8 cellular contexts compared by ENCODE assay signal in genomic region chr6:153312633-153313032, GRCh38.
A peak's percentile ranks its signal among the peaks of the same experiment; 100 is the strongest.
DNase-seq lines count a peak whose midpoint lies in the region; ATAC-seq and TF ChIP-seq lines count a peak whose summit lies in the region.

No MANE protein-coding gene starts in this region.

- H3K36me3 Mint-ChIP-seq in activated CD4-positive, alpha-beta memory T cell treated with anti-CD3 and anti-CD28 coated beads for 36 hours, result no peaks in the 10 kb centered on the region
- H3K36me3 Mint-ChIP-seq in stimulated activated effector memory CD8-positive, alpha-beta T cell treated with anti-CD3 and anti-CD28 coated beads, Interleukin-12 subunit alpha, Interleukin-12 subunit beta, amount 100 ng/mL, for 72 hours, result no peaks in the 10 kb centered on the region

- no TSS peak for BruUV-seq in A673 (replicated peaks; lab: Mats Ljungman, UMichigan)

- POLR2A ChIA-PET in A673 (lab: Charles Lee; ENCODE audit: low non-redundant PET), result interaction anchor here (0.6 kb wide), 1 partner anchor 66 kb away, joined by 3 read pairs; no protein-coding TSS in a partner anchor
- POLR2A ChIA-PET in activated CD4-positive, alpha-beta memory T cell treated with anti-CD3 and anti-CD28 coated beads for 36 hours (lab: Charles Lee), result no interaction called here

- intact Hi-C loops in A673 (cut with micrococcal nuclease; ENCODE audit: unreplicated experiment) (loop anchor here (1.0 to 5.0 kb wide), 4 partner anchors 81 to 645 kb away; partner anchors contain the start of gene RGS17), left ventricle myocardium superior (cut with micrococcal nuclease) (no loop called here)
- intact Hi-C loops in activated CD4-positive, alpha-beta memory T cell treated with anti-CD3 and anti-CD28 coated beads for 36 hours (cut with micrococcal nuclease), result loop anchor here (1.0 to 5.0 kb wide), 2 partner anchors 81 to 280 kb away; no protein-coding TSS in a partner anchor

- DNase-seq in A673 (ENCODE audit: low spot score) (peak; percentile 86), GM12865 (ENCODE audit: low read depth) (peak; percentile 49), NCI-H2171 (lab: John Stamatoyannopoulos, UW) (peak; percentile 15), left ventricle myocardium superior (peak; percentile 44)
- peak; percentile 41 for DNase-seq in activated CD4-positive, alpha-beta memory T cell treated with anti-CD3 and anti-CD28 coated beads for 36 hours
- no peak for DNase-seq in stimulated activated effector memory CD8-positive, alpha-beta T cell treated with anti-CD3 and anti-CD28 coated beads, Interleukin-12 subunit alpha, Interleukin-12 subunit beta, amount 100 ng/mL, for 72 hours (ENCODE audit: low spot score in 2 of 2)

- H3K36me3 ChIP-seq in A673 (ENCODE audit: insufficient read depth, low read length, poor library complexity, severe bottlenecking), result no peaks in the 10 kb centered on the region

- H3K27ac Mint-ChIP-seq in activated CD4-positive, alpha-beta memory T cell treated with anti-CD3 and anti-CD28 coated beads for 36 hours, result no peak overlapping the region
- H3K27ac Mint-ChIP-seq in stimulated activated effector memory CD8-positive, alpha-beta T cell treated with anti-CD3 and anti-CD28 coated beads, Interleukin-12 subunit alpha, Interleukin-12 subunit beta, amount 100 ng/mL, for 72 hours, result no peak overlapping the region

- CTCF ChIA-PET in A673 (lab: Charles Lee), result interaction anchor here (0.6 to 1.2 kb wide), 3 partner anchors 81 to 322 kb away, joined by 3 to 5 read pairs (median 4); no protein-coding TSS in a partner anchor
- CTCF ChIA-PET in activated CD4-positive, alpha-beta memory T cell treated with anti-CD3 and anti-CD28 coated beads for 36 hours (lab: Charles Lee), result interaction anchor here (0.6 kb wide), 1 partner anchor 82 kb away, joined by 3 read pairs; no protein-coding TSS in a partner anchor

- ATAC-seq in HG03097 (IDR thresholded peaks at IDR 0.05; ENCODE audit: low FRiP score, unreplicated experiment) (peak; percentile 67), left ventricle myocardium superior (no peak), GM21825 (IDR thresholded peaks at IDR 0.05; ENCODE audit: unreplicated experiment) (no peak)
- ATAC-seq in stimulated activated effector memory CD8-positive, alpha-beta T cell treated with anti-CD3 and anti-CD28 coated beads, Interleukin-12 subunit alpha, Interleukin-12 subunit beta, amount 100 ng/mL, for 72 hours, result peak; percentile 66

- H3K27ac ChIP-seq in A673 (ENCODE audit: low read depth, low read length, poor library complexity, severe bottlenecking), result peak overlapping the region; percentile 22

- H3K9me3 Mint-ChIP-seq in activated CD4-positive, alpha-beta memory T cell treated with anti-CD3 and anti-CD28 coated beads for 36 hours, result no peaks in the 10 kb centered on the region
- no peaks in the 10 kb centered on the region for H3K9me3 Mint-ChIP-seq in stimulated activated effector memory CD8-positive, alpha-beta T cell treated with anti-CD3 and anti-CD28 coated beads, Interleukin-12 subunit alpha, Interleukin-12 subunit beta, amount 100 ng/mL, for 72 hours

- H3K27me3 ChIP-seq in A673 (replicated peaks; ENCODE audit: insufficient read depth, low read depth, low read length, poor library complexity), result no peaks in the 10 kb centered on the region

- H3K4me3 ChIP-seq in A673 (ENCODE audit: low read depth, low read length, poor library complexity, severe bottlenecking), result no peak overlapping the region
- H3K4me3 ChIP-seq in GM12865 (ENCODE audit: low read depth, low read length), result no peak overlapping the region

- H3K4me1 Mint-ChIP-seq in activated CD4-positive, alpha-beta memory T cell treated with anti-CD3 and anti-CD28 coated beads for 36 hours (ENCODE audit: low read depth), result no peaks in the 10 kb centered on the region
- H3K4me1 Mint-ChIP-seq in stimulated activated effector memory CD8-positive, alpha-beta T cell treated with anti-CD3 and anti-CD28 coated beads, Interleukin-12 subunit alpha, Interleukin-12 subunit beta, amount 100 ng/mL, for 72 hours, result no peaks in the 10 kb centered on the region

- H3K4me3 Mint-ChIP-seq in activated CD4-positive, alpha-beta memory T cell treated with anti-CD3 and anti-CD28 coated beads for 36 hours, result no peak overlapping the region
- H3K4me3 Mint-ChIP-seq in stimulated activated effector memory CD8-positive, alpha-beta T cell treated with anti-CD3 and anti-CD28 coated beads, Interleukin-12 subunit alpha, Interleukin-12 subunit beta, amount 100 ng/mL, for 72 hours, result no peak overlapping the region

- no peaks in the 10 kb centered on the region for H3K27me3 Mint-ChIP-seq in activated CD4-positive, alpha-beta memory T cell treated with anti-CD3 and anti-CD28 coated beads for 36 hours

- no peaks in the 10 kb centered on the region for H3K9me3 ChIP-seq in A673 (ENCODE audit: low read depth, low read length, poor library complexity, severe bottlenecking)

- peaks cover 52% of the 10 kb centered on the region for H3K4me1 ChIP-seq in A673 (ENCODE audit: insufficient read depth, low read length, poor library complexity, severe bottlenecking)

- TF ChIP-seq CTCF in A673 (conservative IDR thresholded peaks at IDR 0.05; ENCODE audit: low read depth, low read length), result peak; percentile 78
- peak; percentile 60 for TF ChIP-seq CTCF in GM12865 (IDR thresholded peaks at IDR 0.05; ENCODE audit: insufficient read depth, low read depth, low read length, missing control alignments)

Comparison
In these comparisons a context has a peak if more than half of its experiments do, and no peak if none do; other contexts are left out.
1. DNase-seq: peak in A673 (single experiment), GM12865 (single experiment), NCI-H2171 (single experiment), activated CD4-positive, alpha-beta memory T cell treated with anti-CD3 and anti-CD28 coated beads for 36 hours (single experiment) and left ventricle myocardium superior (single experiment); none in stimulated activated effector memory CD8-positive, alpha-beta T cell treated with anti-CD3 and anti-CD28 coated beads, Interleukin-12 subunit alpha, Interleukin-12 subunit beta, amount 100 ng/mL, for 72 hours (0 of 2).
2. ATAC-seq: peak in HG03097 (single experiment) and stimulated activated effector memory CD8-positive, alpha-beta T cell treated with anti-CD3 and anti-CD28 coated beads, Interleukin-12 subunit alpha, Interleukin-12 subunit beta, amount 100 ng/mL, for 72 hours (single experiment); none in left ventricle myocardium superior (single experiment) and GM21825 (single experiment).